In the genomic region with DNA sequence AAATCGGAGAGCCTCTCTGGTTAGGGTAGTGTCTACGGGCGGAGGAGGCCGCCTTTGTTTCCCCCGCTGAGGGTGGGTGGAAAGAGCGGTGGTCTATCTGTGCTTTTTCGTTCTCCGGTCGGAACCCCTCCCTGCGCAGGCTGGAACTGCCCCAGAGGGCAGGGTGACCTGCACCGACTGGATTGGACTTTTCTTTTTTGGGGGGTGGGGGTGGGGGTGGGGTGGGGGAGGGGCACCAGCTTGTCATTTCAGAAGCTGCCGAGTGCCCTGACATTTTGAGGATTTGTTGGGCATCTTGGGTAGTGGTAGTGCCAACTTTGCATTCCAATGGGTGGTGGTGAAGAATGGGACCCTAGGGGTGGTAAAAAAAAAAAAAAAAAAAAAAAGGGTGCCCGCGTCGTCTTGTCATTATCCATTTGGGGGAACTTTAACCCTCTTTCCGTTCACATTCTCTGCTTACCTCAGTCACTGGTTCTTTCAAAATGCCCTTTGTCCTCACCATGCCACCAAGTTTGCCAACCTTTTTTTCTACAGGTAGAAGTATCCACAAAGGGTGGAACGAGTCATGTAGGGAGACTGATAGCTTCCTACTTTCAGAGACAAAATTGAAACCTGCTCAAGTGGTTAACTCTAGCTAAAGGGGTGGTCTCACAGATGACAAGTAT, we compare ENCODE assay signal across 8 cellular contexts. TPM values are rescaled to one million over a fixed set of nuclear protein-coding genes. Genes with fewer than 3 reads are reported as not detected.
A peak's percentile ranks its signal among the peaks of the same experiment; 100 is the strongest.
DNase-seq lines count a peak whose midpoint lies in the region; ATAC-seq and TF ChIP-seq lines count a peak whose summit lies in the region.

No MANE protein-coding gene starts in this region.

- peaks cover 0 to 8% (median 0%) of the 10 kb centered on the region in 3 experiments; a peak in 3 of 7 replicates for H3K36me3 Mint-ChIP-seq in H9 (ENCODE audit: insufficient read depth in 1 of 3, low read depth in 3 of 3)
- peaks cover 5% of the 10 kb centered on the region for H3K36me3 Mint-ChIP-seq in activated CD4-positive, alpha-beta memory T cell treated with anti-CD3 and anti-CD28 coated beads for 36 hours

- POLR2A ChIA-PET in activated CD4-positive, alpha-beta memory T cell treated with anti-CD3 and anti-CD28 coated beads for 36 hours (lab: Charles Lee): interaction anchor here (0.5 to 2.0 kb wide), 2 partner anchors 17 to 69 kb away, joined by 3 to 9 read pairs; no protein-coding TSS in a partner anchor

- no peak for ATAC-seq in GM19324 (IDR thresholded peaks at IDR 0.05; ENCODE audit: low FRiP score, unreplicated experiment)

- peak overlapping the region; percentile 98; the same call in 1 of the 2 replicates for H3K14ac ChIP-seq in H9 (ENCODE audit: insufficient read depth, low read length)

- intact Hi-C loops in activated CD4-positive, alpha-beta memory T cell treated with anti-CD3 and anti-CD28 coated beads for 36 hours (cut with micrococcal nuclease): loop anchor here (1.0 to 5.0 kb wide), 4 partner anchors 18 to 651 kb away; a partner anchor contains a TSS
- intact Hi-C loops in cardiac septum (cut with DNase I) (loop anchor here (5.0 kb wide), 2 partner anchors 104 to 434 kb away; no protein-coding TSS in a partner anchor), prostate gland (cut with DNase I) (loop anchor here (5.0 to 10.0 kb wide), 3 partner anchors 107 to 254 kb away; a partner anchor contains a TSS)

- no peak overlapping the region for H2AK5ac ChIP-seq in H9 (ENCODE audit: insufficient read length, low read length)

- no peak for TF ChIP-seq CTCF in BE2C (IDR thresholded peaks at IDR 0.05; ENCODE audit: low read depth, low read length)
- TF ChIP-seq CTCF in H9 (conservative IDR thresholded peaks at IDR 0.05): no peak
- no peak for TF ChIP-seq CTCF in prostate gland (IDR thresholded peaks at IDR 0.05)

- H3K27me3 Mint-ChIP-seq in H9 (ENCODE audit: low read depth): no peaks in the 10 kb centered on the region; the same call in 1 of the 2 replicates
- no peaks in the 10 kb centered on the region for H3K27me3 Mint-ChIP-seq in activated CD4-positive, alpha-beta memory T cell treated with anti-CD3 and anti-CD28 coated beads for 36 hours

- peak overlapping the region; percentile 50 for H4K5ac ChIP-seq in H9 (ENCODE audit: insufficient read length, low read depth, low read length)

- H3K18ac ChIP-seq in H9 (ENCODE audit: insufficient read length, low read depth, low read length): no peak overlapping the region

- CTCF ChIA-PET in activated CD4-positive, alpha-beta memory T cell treated with anti-CD3 and anti-CD28 coated beads for 36 hours (lab: Charles Lee): interaction anchor here (0.6 to 0.8 kb wide), 2 partner anchors 11 to 17 kb away, joined by 3 to 5 read pairs; no protein-coding TSS in a partner anchor

- H3K36me3 ChIP-seq in BE2C (peaks cover 5% of the 10 kb centered on the region), prostate gland (no peaks in the 10 kb centered on the region)

- peak overlapping the region; percentile 81 to 89 for H3K4me3 Mint-ChIP-seq in H9
- peak overlapping the region; percentile 82 for H3K4me3 Mint-ChIP-seq in activated CD4-positive, alpha-beta memory T cell treated with anti-CD3 and anti-CD28 coated beads for 36 hours

- H3K56ac ChIP-seq in H9 (ENCODE audit: insufficient read length, low read depth, low read length): peak overlapping the region; percentile 86

- H3K9ac ChIP-seq in H9 (ENCODE audit: extremely low read depth, insufficient read length, low read length): peak overlapping the region; percentile 93

- H3K4me3 ChIP-seq in BE2C (ENCODE audit: low read depth, low read length): peak overlapping the region; percentile 84
- H3K4me3 ChIP-seq in prostate gland: peak overlapping the region; percentile 88 to 95

- peak overlapping the region; percentile 92 for H3K4me2 ChIP-seq in H9 (ENCODE audit: insufficient read depth, insufficient read length, low read length)

- H3K4me1 ChIP-seq in BE2C (peaks cover 13% of the 10 kb centered on the region), H9 (ENCODE audit: insufficient read depth, low read length) (no peaks in the 10 kb centered on the region; the same call in 1 of the 2 replicates), prostate gland (replicated peaks) (no peaks in the 10 kb centered on the region)

- no peak overlapping the region for H4K91ac ChIP-seq in H9 (ENCODE audit: insufficient read length, low read depth, low read length)

- H3K4me1 Mint-ChIP-seq in H9: peaks cover 29 to 36% of the 10 kb centered on the region in 2 experiments
- H3K4me1 Mint-ChIP-seq in activated CD4-positive, alpha-beta memory T cell treated with anti-CD3 and anti-CD28 coated beads for 36 hours (ENCODE audit: low read depth): peaks cover 51% of the 10 kb centered on the region

- H3K9me3 Mint-ChIP-seq in H9: no peaks in the 10 kb centered on the region; a peak in 1 of 5 replicates
- H3K9me3 Mint-ChIP-seq in activated CD4-positive, alpha-beta memory T cell treated with anti-CD3 and anti-CD28 coated beads for 36 hours: no peaks in the 10 kb centered on the region

- H2BK20ac ChIP-seq in H9 (ENCODE audit: low read depth, low read length, poor library complexity, severe bottlenecking): no peak overlapping the region

- H3K27me3 ChIP-seq in BE2C (no peaks in the 10 kb centered on the region), H9 (ENCODE audit: insufficient read depth, low read length) (no peaks in the 10 kb centered on the region), prostate gland (replicated peaks; ENCODE audit: insufficient read depth) (no peaks in the 10 kb centered on the region)

- H3K23ac ChIP-seq in H9 (ENCODE audit: insufficient read length, low read depth, low read length): no peak overlapping the region

- H2BK12ac ChIP-seq in H9 (ENCODE audit: insufficient read length, low read depth, low read length): no peak overlapping the region

- no peak overlapping the region for H3K4ac ChIP-seq in H9 (ENCODE audit: low read depth, low read length)

- no peaks in the 10 kb centered on the region for H3K9me3 ChIP-seq in BE2C
- H3K9me3 ChIP-seq in H9 (ENCODE audit: control insufficient read depth, low read depth, low read length): no peaks in the 10 kb centered on the region
- no peaks in the 10 kb centered on the region for H3K9me3 ChIP-seq in prostate gland

- no peak overlapping the region for H2BK15ac ChIP-seq in H9 (ENCODE audit: low read depth, low read length)

- H3K23me2 ChIP-seq in H9 (ENCODE audit: insufficient read length, low read depth, low read length, poor library complexity, severe bottlenecking): peaks cover 8% of the 10 kb centered on the region

- DNase-seq in BE2C (no peak), H9 (no peak), cardiac septum (ENCODE audit: low spot score) (peak; percentile 85), prostate gland (ENCODE audit: low spot score) (no peak), DMS114 treated with DMSO at 0.1 percent for 48 hours (lab: John Stamatoyannopoulos, UW; ENCODE audit: unreplicated experiment) (no peak), NCI-H2081 treated with DMSO at 0.1 percent for 48 hours (lab: John Stamatoyannopoulos, UW) (no peak)
- no peak for DNase-seq in activated CD4-positive, alpha-beta memory T cell treated with anti-CD3 and anti-CD28 coated beads for 36 hours

- H3K27ac Mint-ChIP-seq in H9: peak overlapping the region; percentile 77 to 97 (median 89)
- peak overlapping the region; percentile 93 for H3K27ac Mint-ChIP-seq in activated CD4-positive, alpha-beta memory T cell treated with anti-CD3 and anti-CD28 coated beads for 36 hours

- no peak overlapping the region for H2BK5ac ChIP-seq in H9 (ENCODE audit: insufficient read length, low read length)

- H4K8ac ChIP-seq in H9 (replicated peaks; ENCODE audit: insufficient read length, low read depth, low read length): no peak overlapping the region

- peaks cover 24% of the 10 kb centered on the region; the same call in 1 of the 2 replicates for H3K79me2 ChIP-seq in H9 (ENCODE audit: insufficient read depth, low read length)

- H2AFZ ChIP-seq in H9 (ENCODE audit: low read length): no peak overlapping the region

- no peaks in the 10 kb centered on the region for H4K20me1 ChIP-seq in H9 (ENCODE audit: control insufficient read depth, insufficient read depth, insufficient read length)

- TF ChIP-seq POLR2A in prostate gland (IDR thresholded peaks at IDR 0.05): no peak

- no peak overlapping the region for H3T11ph ChIP-seq in H9 (ENCODE audit: low read length)

- no CpG with 5 or more reads among the region's 17 CpGs for WGBS in H9 (ENCODE audit: extremely low coverage, insufficient read length, low lambda C conversion rate)
- 0% methylated on average over 17 of the region's 17 CpGs for WGBS in prostate gland

- H3K79me1 ChIP-seq in H9 (ENCODE audit: insufficient read depth, low read depth, low read length, poor library complexity, severe bottlenecking): no peaks in the 10 kb centered on the region

- no peak overlapping the region for H2BK120ac ChIP-seq in H9 (ENCODE audit: low read depth, low read length, poor library complexity, severe bottlenecking)

- H3K27ac ChIP-seq in H9 (ENCODE audit: insufficient read length, low read depth, low read length): peak overlapping the region; percentile 76
- H3K27ac ChIP-seq in prostate gland: peak overlapping the region; percentile 99

RNA-seq across cellular contexts. Expression of a gene that starts 1.3 kb away (rescaled TPM):
- polyA plus RNA-seq in BE2C (2012; ENCODE audit: insufficient read depth, insufficient read length, low read depth): 27.0 TPM
- total RNA-seq in H9 (2021): 52.1 and 52.4 TPM in 2 replicates
- total RNA-seq in activated CD4-positive, alpha-beta memory T cell treated with anti-CD3 and anti-CD28 coated beads for 36 hours: 10 to 100 TPM; 42.3 to 43.9 TPM
- 38.8 TPM for total RNA-seq in cardiac septum
- total RNA-seq in prostate gland: 10 to 100 TPM; 25.6 to 42.7 TPM

RNA-seq across cellular contexts. Expression of a gene that starts 22.9 kb away (rescaled TPM):
- polyA plus RNA-seq in BE2C (2012; ENCODE audit: insufficient read depth, insufficient read length, low read depth): 116 TPM
- total RNA-seq in H9 (2021) (not detected in 2 replicates), cardiac septum (not detected), prostate gland (1 to 10 TPM in 1 of 2 donors, under 1 TPM in 1; 0.23 to 1.5 TPM)
- not detected for total RNA-seq in activated CD4-positive, alpha-beta memory T cell treated with anti-CD3 and anti-CD28 coated beads for 36 hours
